Comparison of ENCODE assay signal across 7 cellular contexts in the genomic region with DNA sequence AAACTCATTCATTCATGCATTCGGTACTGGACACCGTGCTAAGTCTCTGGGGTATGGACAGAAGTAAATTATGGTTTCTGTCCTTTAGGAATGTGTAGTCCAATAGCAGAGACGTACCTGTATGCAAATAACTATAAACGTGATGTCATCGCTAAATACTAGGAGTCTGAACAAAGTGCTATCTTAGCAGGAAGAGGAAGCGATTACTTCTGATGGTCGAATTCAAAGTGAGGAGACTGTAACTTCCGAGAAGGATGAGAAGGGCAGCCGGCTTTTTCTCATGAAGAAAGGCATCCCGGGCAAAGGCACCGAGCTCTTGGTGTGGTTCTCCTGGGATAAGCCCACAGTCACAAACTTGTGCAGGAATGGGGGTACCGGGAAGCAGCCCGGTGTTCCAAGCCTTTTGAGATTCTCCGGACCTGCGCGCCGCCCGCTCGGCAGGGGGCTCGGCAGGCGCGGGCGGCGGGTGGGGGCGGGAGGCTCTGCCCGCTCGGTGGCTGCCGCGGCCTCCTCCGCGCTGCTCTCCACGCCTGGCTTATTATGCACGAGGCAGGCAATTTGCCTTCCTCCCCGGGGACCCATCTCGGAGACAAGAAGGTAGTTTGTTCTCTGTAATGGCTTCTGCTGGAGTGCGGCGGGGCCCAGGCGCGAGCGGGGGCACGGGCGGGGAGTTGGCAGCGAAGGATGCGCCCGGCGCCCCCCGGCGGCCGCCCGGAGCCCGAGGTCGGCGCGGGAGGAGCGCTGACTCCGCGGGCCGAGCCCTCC.
DNase-seq lines count a peak whose midpoint lies in the region; ATAC-seq and TF ChIP-seq lines count a peak whose summit lies in the region.

No MANE protein-coding gene starts in this region.

- CTCF ChIA-PET in HEK293 (lab: Yijun Ruan, JAX): interaction anchor here (0.6 to 22.5 kb wide), 18 partner anchors 9 to 1085 kb away, joined by 3 to 805 read pairs (median 4); partner anchors contain the start of gene KIRREL1
- CTCF ChIA-PET in PC-3 (lab: Charles Lee): no interaction called here

- intact Hi-C loops in PC-3 (cut with micrococcal nuclease): no loop called here

- H2AFZ ChIP-seq in PC-3 (ENCODE audit: low read length): no peak overlapping the region

- H3K27me3 ChIP-seq in PC-3 (ENCODE audit: low read length): peaks cover 49% of the 10 kb centered on the region
- peaks cover 32% of the 10 kb centered on the region for H3K27me3 ChIP-seq in iPS-15b (ENCODE audit: control insufficient read depth, insufficient read depth, low read length)
- H3K27me3 ChIP-seq in skeletal muscle tissue (ENCODE audit: control insufficient read depth in 3 of 3, insufficient read depth in 3 of 3, low read length in 3 of 3): peaks cover 27 to 38% (median 32%) of the 10 kb centered on the region in 3 donors

- DNase-seq in PC-3 (no peak), amniotic epithelial cell (ENCODE audit: low read depth) (peak; percentile 14), HUDEP-2 (lab: John Stamatoyannopoulos, UW; ENCODE audit: unreplicated experiment in 76 of 76) (no peak)

- H3F3A ChIP-seq in PC-3 (ENCODE audit: low read length, unreplicated experiment): no peaks in the 10 kb centered on the region

- no peaks in the 10 kb centered on the region for H4K20me1 ChIP-seq in PC-3 (ENCODE audit: low read length)

- H3K9me3 ChIP-seq in HEK293 (ENCODE audit: control insufficient read depth, insufficient read depth, low read depth, low read length) (no peaks in the 10 kb centered on the region), PC-3 (ENCODE audit: low read length) (no peaks in the 10 kb centered on the region), iPS-15b (ENCODE audit: control insufficient read depth, insufficient read depth, low read length) (no peaks in the 10 kb centered on the region), skeletal muscle tissue (ENCODE audit: control insufficient read depth in 3 of 3, low read length in 3 of 3) (no peaks in the 10 kb centered on the region)

- TF ChIP-seq CTCF in HEK293 (tag by site-specific recombination; IDR thresholded peaks at IDR 0.05) (peak; percentile 23; the same call in 1 of the 2 replicates), PC-3 (conservative IDR thresholded peaks at IDR 0.05; ENCODE audit: low read depth, low read length) (no peak)

- peak; percentile 36; the same call in 1 of the 2 replicates for ATAC-seq in PC-3
- no peak for ATAC-seq in HG02981 (IDR thresholded peaks at IDR 0.05; ENCODE audit: unreplicated experiment)

- POLR2A ChIA-PET in HEK293 (lab: Yijun Ruan, JAX): no interaction called here
- POLR2A ChIA-PET in PC-3 (lab: Charles Lee; ENCODE audit: unreplicated experiment): no interaction called here

- H3K4me3 ChIP-seq in HEK293 (ENCODE audit: low read depth, low read length) (peak overlapping the region; percentile 48), PC-3 (ENCODE audit: low read length) (no peak overlapping the region), iPS-15b (ENCODE audit: low read depth, low read length) (peak overlapping the region; percentile 54), skeletal muscle tissue (ENCODE audit: low read length in 3 of 3) (peak overlapping the region; percentile 51 to 58 (median 57))

- H3K36me3 ChIP-seq in HEK293 (ENCODE audit: control insufficient read depth in 2 of 2, insufficient read depth in 1 of 2, low read length in 2 of 2) (no peaks in the 10 kb centered on the region), PC-3 (ENCODE audit: low read depth, low read length) (no peaks in the 10 kb centered on the region), iPS-15b (ENCODE audit: control insufficient read depth, insufficient read depth, low read length) (no peaks in the 10 kb centered on the region), skeletal muscle tissue (ENCODE audit: control insufficient read depth in 3 of 3, insufficient read depth in 3 of 3, low read length in 3 of 3) (no peaks in the 10 kb centered on the region)

- BruUV-seq in PC-3 (replicated peaks; lab: Mats Ljungman, UMichigan): no TSS peak

- no peaks in the 10 kb centered on the region for H3K79me2 ChIP-seq in PC-3 (ENCODE audit: low read length)

- H3K4me2 ChIP-seq in PC-3 (ENCODE audit: low read length): no peak overlapping the region

- H3K4me1 ChIP-seq in HEK293 (ENCODE audit: control insufficient read depth, insufficient read depth, low read length) (no peaks in the 10 kb centered on the region; the same call in 1 of the 2 replicates), PC-3 (ENCODE audit: insufficient read depth, low read length) (no peaks in the 10 kb centered on the region), iPS-15b (ENCODE audit: control insufficient read depth, insufficient read depth, low read length) (peaks cover 6% of the 10 kb centered on the region), skeletal muscle tissue (ENCODE audit: control insufficient read depth in 3 of 3, insufficient read depth in 3 of 3, low read length in 3 of 3) (peaks cover 7 to 8% (median 7%) of the 10 kb centered on the region in 3 donors)

- no peaks in the 10 kb centered on the region for H3K9me2 ChIP-seq in PC-3 (replicated peaks; ENCODE audit: low read length)

- H3K9ac ChIP-seq in PC-3 (ENCODE audit: low read length) (no peak overlapping the region), iPS-15b (ENCODE audit: low read depth, low read length) (peak overlapping the region; percentile 40), skeletal muscle tissue (ENCODE audit: low read depth in 1 of 3, low read length in 3 of 3) (peak overlapping the region in 1 of 3 donors; percentile 57)

- peak overlapping the region; percentile 8; the same call in 1 of the 2 replicates for H3K27ac ChIP-seq in HEK293 (ENCODE audit: extremely low read depth, low read depth, low read length)
- H3K27ac ChIP-seq in PC-3 (ENCODE audit: low read length): no peak overlapping the region
- H3K27ac ChIP-seq in skeletal muscle tissue (ENCODE audit: low read depth, low read length): no peak overlapping the region

TF ChIP-seq in HEK293, 187 proteins besides CTCF, POLR2A, EP300 and RAD21 (continues in another document):
- peak; percentile 92; the same call in 1 of the 2 replicates for TF ChIP-seq ZNF561 (tag by site-specific recombination; IDR thresholded peaks at IDR 0.05; ENCODE audit: borderline replicate concordance)
- TF ChIP-seq ZNF692 (tag by site-specific recombination; IDR thresholded peaks at IDR 0.05): peak; percentile 78
- TF ChIP-seq ZBTB8A (tag by site-specific recombination; IDR thresholded peaks at IDR 0.05): peak; percentile 84
- no peak for TF ChIP-seq ZNF76 (tag by site-specific recombination; IDR thresholded peaks at IDR 0.05; ENCODE audit: borderline replicate concordance, low read depth)
- TF ChIP-seq ZNF280C (tag by site-specific recombination; IDR thresholded peaks at IDR 0.05): no peak
- no peak for TF ChIP-seq ZNF560 (tag by site-specific recombination; IDR thresholded peaks at IDR 0.05; ENCODE audit: borderline replicate concordance)
- no peak for TF ChIP-seq KLF8 (tag by site-specific recombination; IDR thresholded peaks at IDR 0.05)
- 0 out of 2 replicates have a peak, but pooled peaks have one; percentile 10 for TF ChIP-seq ZNF610 (tag by site-specific recombination; IDR thresholded peaks at IDR 0.05; ENCODE audit: borderline replicate concordance)
- TF ChIP-seq ZBTB26 (tag by site-specific recombination; optimal IDR thresholded peaks at IDR 0.05): peak; percentile 60
- TF ChIP-seq KLF10 (tag by site-specific recombination; IDR thresholded peaks at IDR 0.05): peak; percentile 72; the same call in 1 of the 2 replicates
- TF ChIP-seq YY2 (tag by site-specific recombination; IDR thresholded peaks at IDR 0.05): no peak
- TF ChIP-seq ZNF266 (tag by site-specific recombination; IDR thresholded peaks at IDR 0.05; ENCODE audit: low read depth): no peak
